ENCODE assay signal across 1 cellular context in genomic region chr16:20673882-20674683, GRCh38.
TF ChIP-seq lines count a peak whose summit lies in the region.

No MANE protein-coding gene starts in this region.

TF ChIP-seq in H1, 55 proteins besides CTCF, POLR2A, EP300 and RAD21:
- TF ChIP-seq TAF1 (IDR thresholded peaks at IDR 0.05; ENCODE audit: low read depth, low read length) (0 out of 2 replicates have a peak, but pooled peaks have one; percentile 8), CHD1 (IDR thresholded peaks at IDR 0.05; ENCODE audit: low read depth, low read length) (no peak)
- TF ChIP-seq, protein P1, sequence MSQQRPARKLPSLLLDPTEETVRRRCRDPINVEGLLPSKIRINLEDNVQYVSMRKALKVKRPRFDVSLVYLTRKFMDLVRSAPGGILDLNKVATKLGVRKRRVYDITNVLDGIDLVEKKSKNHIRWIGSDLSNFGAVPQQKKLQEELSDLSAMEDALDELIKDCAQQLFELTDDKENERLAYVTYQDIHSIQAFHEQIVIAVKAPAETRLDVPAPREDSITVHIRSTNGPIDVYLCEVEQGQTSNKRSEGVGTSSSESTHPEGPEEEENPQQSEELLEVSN (IDR thresholded peaks at IDR 0.05): no peak
